15 cellular contexts compared by ENCODE assay signal in genomic region chr19:43768273-43769050, GRCh38. TPM values are rescaled to one million over a fixed set of nuclear protein-coding genes. Genes with fewer than 3 reads are reported as not detected.
DNase-seq lines count a peak whose midpoint lies in the region; ATAC-seq and TF ChIP-seq lines count a peak whose summit lies in the region.
"Had no signal": no experiment of that assay in that cellular context is flagged by ENCODE, and none has a peak within 500 bp of the region (broad histone marks: within the 10 kb centered on the region; RNA-seq: fewer than 3 reads in every experiment).

No MANE protein-coding gene starts in this region.

- POLR2A ChIA-PET in OCI-LY7 (lab: Charles Lee) = interaction anchor here (1.1 to 6.7 kb wide), 2 partner anchors 8 to 10 kb away, joined by 3 to 49 read pairs; partner anchors contain the start of gene KCNN4

- peaks cover 54% of the 10 kb centered on the region for H3K4me1 ChIP-seq in OCI-LY7 (ENCODE audit: insufficient read depth, low read length, poor library complexity, severe bottlenecking)
- peaks cover 0 to 9% (median 0%) of the 10 kb centered on the region in 4 donors for H3K4me1 ChIP-seq in sigmoid colon
- H3K4me1 ChIP-seq: parathyroid adenoma had no signal

- no peak for TF ChIP-seq CTCF in OCI-LY7 (conservative IDR thresholded peaks at IDR 0.05; ENCODE audit: low read length)
- TF ChIP-seq CTCF in sigmoid colon (IDR thresholded peaks at IDR 0.05) = no peak
- no peak for TF ChIP-seq CTCF in osteocyte (IDR thresholded peaks at IDR 0.05)

- H3K79me2 ChIP-seq in OCI-LY7 (ENCODE audit: insufficient read depth, low read depth, low read length) = no peaks in the 10 kb centered on the region
- H3K79me2 ChIP-seq: parathyroid adenoma had no signal

- H3K9me3 ChIP-seq in OCI-LY7 (ENCODE audit: low read length) = no peaks in the 10 kb centered on the region
- no peaks in the 10 kb centered on the region for H3K9me3 ChIP-seq in sigmoid colon

- H3K4me1 Mint-ChIP-seq in activated CD4-positive, alpha-beta T cell treated with anti-CD3 and anti-CD28 coated beads, Interleukin-2, amount 10 ng/mL, durations not matched to agents 24 days and 14 days = peaks cover 70% of the 10 kb centered on the region
- peaks cover 30% of the 10 kb centered on the region for H3K4me1 Mint-ChIP-seq in osteocyte (ENCODE audit: unreplicated experiment)

- 18 to 67% methylated on average over 15 of the region's 15 CpGs for WGBS in sigmoid colon, 2 donors

- H2AFZ ChIP-seq in OCI-LY7 (ENCODE audit: low read length) = no peak overlapping the region
- H2AFZ ChIP-seq: parathyroid adenoma had no signal

- no peak for DNase-seq in activated CD4-positive, alpha-beta T cell treated with anti-CD3 and anti-CD28 coated beads, Interleukin-2, amount 10 ng/mL, durations not matched to agents 24 days and 14 days
- DNase-seq in activated CD4-positive, alpha-beta T cell treated with anti-CD3 and anti-CD28 coated beads, Interleukin-2, amount 50 U/mL, for 1 hour = no peak
- no peak for DNase-seq in OCI-LY7 (ENCODE audit: low spot score)
- DNase-seq in fibroblast of peridontal ligament (ENCODE audit: extremely low read depth) = peak; percentile 56
- DNase-seq in sigmoid colon = peak; percentile 69
- DNase-seq in osteocyte (ENCODE audit: extremely low spot score, unreplicated experiment) = no peak
- no peak for DNase-seq in HuH-7.5 (ENCODE audit: low spot score)
- DNase-seq: dorsolateral prefrontal cortex; NCI-H446; SHP77 treated with DMSO at 0.1 percent for 48 hours; stimulated activated CD4-positive, alpha-beta T cell treated with anti-CD3 and anti-CD28 coated beads, Interleukin-4, amount 100 ng/mL, for 1 hour had no signal

- H3K4me2 ChIP-seq in OCI-LY7 (ENCODE audit: low read length) = no peak overlapping the region
- H3K4me2 ChIP-seq: KMS-11 had no signal

- peak overlapping the region; percentile 96 for H3K27ac ChIP-seq in OCI-LY7 (ENCODE audit: low read depth, low read length, poor library complexity, severe bottlenecking)
- no peak overlapping the region for H3K27ac ChIP-seq in sigmoid colon
- H3K27ac ChIP-seq: dorsolateral prefrontal cortex, KMS-11, parathyroid adenoma had no signal

- H3K36me3 ChIP-seq in OCI-LY7 (ENCODE audit: insufficient read depth, low read length) (peaks cover 87% of the 10 kb centered on the region), sigmoid colon (no peaks in the 10 kb centered on the region)

- no peaks in the 10 kb centered on the region for H3K27me3 Mint-ChIP-seq in activated CD4-positive, alpha-beta T cell treated with anti-CD3 and anti-CD28 coated beads, Interleukin-2, amount 10 ng/mL, durations not matched to agents 24 days and 14 days
- H3K27me3 Mint-ChIP-seq in osteocyte (ENCODE audit: unreplicated experiment) = no peaks in the 10 kb centered on the region

- H3K27me3 ChIP-seq in sigmoid colon = peaks cover 0 to 6% (median 0%) of the 10 kb centered on the region in 3 donors
- H3K27me3 ChIP-seq: dorsolateral prefrontal cortex had no signal

- TF ChIP-seq EP300 in sigmoid colon (IDR thresholded peaks at IDR 0.05) = no peak

- H3K36me3 Mint-ChIP-seq in activated CD4-positive, alpha-beta T cell treated with anti-CD3 and anti-CD28 coated beads, Interleukin-2, amount 10 ng/mL, durations not matched to agents 24 days and 14 days (ENCODE audit: low read depth) = peaks cover 92% of the 10 kb centered on the region
- no peaks in the 10 kb centered on the region for H3K36me3 Mint-ChIP-seq in osteocyte (ENCODE audit: unreplicated experiment)

- no TSS peak for BruUV-seq in OCI-LY7 (replicated peaks; lab: Mats Ljungman, UMichigan)

- CTCF ChIA-PET in OCI-LY7 (lab: Charles Lee; ENCODE audit: unreplicated experiment) = interaction anchor here (0.7 kb wide), 1 partner anchor 8 kb away, joined by 3 read pairs; no protein-coding TSS in a partner anchor

- H3K4me3 ChIP-seq in OCI-LY7 (ENCODE audit: low read depth, low read length, poor library complexity, severe bottlenecking) (no peak overlapping the region), sigmoid colon (no peak overlapping the region)
- H3K4me3 ChIP-seq: dorsolateral prefrontal cortex had no signal

- no peak for ATAC-seq in GM18520 (IDR thresholded peaks at IDR 0.05; ENCODE audit: unreplicated experiment)

- H3K4me3 Mint-ChIP-seq in activated CD4-positive, alpha-beta T cell treated with anti-CD3 and anti-CD28 coated beads, Interleukin-2, amount 10 ng/mL, durations not matched to agents 24 days and 14 days = no peak overlapping the region
- H3K4me3 Mint-ChIP-seq in osteocyte (ENCODE audit: unreplicated experiment) = no peak overlapping the region

- H3K9me2 ChIP-seq in OCI-LY7 (ENCODE audit: insufficient read depth, low read length) = no peaks in the 10 kb centered on the region

- H3K27ac Mint-ChIP-seq in activated CD4-positive, alpha-beta T cell treated with anti-CD3 and anti-CD28 coated beads, Interleukin-2, amount 10 ng/mL, durations not matched to agents 24 days and 14 days = peak overlapping the region; percentile 60
- H3K27ac Mint-ChIP-seq in osteocyte (ENCODE audit: unreplicated experiment) = no peak overlapping the region

- no peaks in the 10 kb centered on the region for H3K9me3 Mint-ChIP-seq in activated CD4-positive, alpha-beta T cell treated with anti-CD3 and anti-CD28 coated beads, Interleukin-2, amount 10 ng/mL, durations not matched to agents 24 days and 14 days
- H3K9me3 Mint-ChIP-seq in osteocyte (ENCODE audit: unreplicated experiment) = no peaks in the 10 kb centered on the region

- intact Hi-C loops in activated CD4-positive, alpha-beta T cell treated with anti-CD3 and anti-CD28 coated beads, Interleukin-2, amount 10 ng/mL, durations not matched to agents 24 days and 14 days (cut with micrococcal nuclease) = loop anchor here (5.0 to 10.0 kb wide), 3 partner anchors 236 to 1309 kb away; partner anchors contain the start of genes GEMIN7, ZNF296 and ZNF575
- intact Hi-C loops in OCI-LY7 (cut with micrococcal nuclease; ENCODE audit: unreplicated experiment) (no loop called here), sigmoid colon (cut with DNase I) (no loop called here)

- TF ChIP-seq POLR2A in sigmoid colon (IDR thresholded peaks at IDR 0.05) = no peak

- no peaks in the 10 kb centered on the region for H4K20me1 ChIP-seq in OCI-LY7 (ENCODE audit: insufficient read depth, low read length)

RNA-seq across cellular contexts. Expression of gene KCNN4, which starts 12.3 kb away (rescaled TPM):
- 165 and 172 TPM in 2 replicates for total RNA-seq in activated CD4-positive, alpha-beta T cell treated with anti-CD3 and anti-CD28 coated beads, Interleukin-2, amount 10 ng/mL, durations not matched to agents 24 days and 14 days
- total RNA-seq in OCI-LY7 (2014; rRNA removed; shearing (Covaris generic)) = 31.3 and 39.7 TPM in 2 replicates
- total RNA-seq in OCI-LY7 (2022) (39.3 and 40.0 TPM in 2 replicates), sigmoid colon (1 to 10 TPM in 3 of 4 donors, under 1 TPM in 1; 0.71 to 3.3 (median 1.9) TPM), osteocyte (0.64 and 1.5 TPM in 2 replicates)
- polyA plus RNA-seq in sigmoid colon = 10 to 100 TPM in 1 of 3 donors, 1 to 10 TPM in 2; 3.7 to 48.7 (median 6.0) TPM

RNA-seq across cellular contexts. Expression of gene SMG9, which starts 13.7 kb away (rescaled TPM):
- total RNA-seq in activated CD4-positive, alpha-beta T cell treated with anti-CD3 and anti-CD28 coated beads, Interleukin-2, amount 10 ng/mL, durations not matched to agents 24 days and 14 days = 83.9 and 86.6 TPM in 2 replicates
- 49.1 and 65.6 TPM in 2 replicates for total RNA-seq in OCI-LY7 (2014; rRNA removed; shearing (Covaris generic))
- total RNA-seq in OCI-LY7 (2022) = 75.5 and 83.1 TPM in 2 replicates
- total RNA-seq in sigmoid colon = 10 to 100 TPM in 3 of 4 donors, 1 to 10 TPM in 1; 5.6 to 25.2 (median 13.8) TPM
- 10 to 100 TPM in 1 of 3 donors, 1 to 10 TPM in 2; 6.2 to 36.5 (median 8.4) TPM for polyA plus RNA-seq in sigmoid colon
- total RNA-seq in osteocyte = 64.9 and 71.0 TPM in 2 replicates

RNA-seq across cellular contexts. Expression of gene LYPD5, which starts 33.8 kb away (rescaled TPM):
- total RNA-seq in activated CD4-positive, alpha-beta T cell treated with anti-CD3 and anti-CD28 coated beads, Interleukin-2, amount 10 ng/mL, durations not matched to agents 24 days and 14 days = 0.26 and 0.42 TPM in 2 replicates
- not detected in 2 replicates for total RNA-seq in OCI-LY7 (2014; rRNA removed; shearing (Covaris generic))
- not detected in 2 replicates for total RNA-seq in OCI-LY7 (2022)
- 1 to 10 TPM in 3 of 4 donors, under 1 TPM in 1; 0.83 to 6.8 (median 1.5) TPM for total RNA-seq in sigmoid colon
- 10 to 100 TPM in 1 of 3 donors, 1 to 10 TPM in 1, under 1 TPM in 1; 0.60 to 10.6 (median 2.1) TPM for polyA plus RNA-seq in sigmoid colon
- not detected in 2 replicates for total RNA-seq in osteocyte

RNA-seq across cellular contexts. Expression of gene IRGC, which starts 52.6 kb away (rescaled TPM):
- total RNA-seq in activated CD4-positive, alpha-beta T cell treated with anti-CD3 and anti-CD28 coated beads, Interleukin-2, amount 10 ng/mL, durations not matched to agents 24 days and 14 days = not detected in 2 replicates
- total RNA-seq in OCI-LY7 (2014; rRNA removed; shearing (Covaris generic)) = not detected in 2 replicates
- total RNA-seq in OCI-LY7 (2022) = not detected in 2 replicates
- total RNA-seq in sigmoid colon = not detected
- not detected for polyA plus RNA-seq in sigmoid colon
- not detected in 2 replicates for total RNA-seq in osteocyte
- total RNA-seq: dorsolateral prefrontal cortex had no signal
- polyA plus RNA-seq: adipose tissue had no signal

RNA-seq across cellular contexts. Expression of gene ZNF283, which starts 58.7 kb away (rescaled TPM):
- 4.0 and 5.7 TPM in 2 replicates for total RNA-seq in activated CD4-positive, alpha-beta T cell treated with anti-CD3 and anti-CD28 coated beads, Interleukin-2, amount 10 ng/mL, durations not matched to agents 24 days and 14 days
- 4.3 and 4.8 TPM in 2 replicates for total RNA-seq in OCI-LY7 (2014; rRNA removed; shearing (Covaris generic))
- total RNA-seq in OCI-LY7 (2022) = 1.9 and 2.8 TPM in 2 replicates
- 10 to 100 TPM; 10.7 to 14.9 (median 12.4) TPM for total RNA-seq in sigmoid colon
- polyA plus RNA-seq in sigmoid colon = 1 to 10 TPM; 1.2 to 3.2 (median 2.1) TPM
- total RNA-seq in osteocyte = 9.8 and 11.5 TPM in 2 replicates

Comparison
In these comparisons a context has a peak if more than half of its experiments do, and no peak if none do; other contexts are left out.
1. DNase-seq: peak in fibroblast of peridontal ligament (single experiment) and sigmoid colon (single experiment); none in activated CD4-positive, alpha-beta T cell treated with anti-CD3 and anti-CD28 coated beads, Interleukin-2, amount 10 ng/mL, durations not matched to agents 24 days and 14 days (single experiment), activated CD4-positive, alpha-beta T cell treated with anti-CD3 and anti-CD28 coated beads, Interleukin-2, amount 50 U/mL, for 1 hour (single experiment), OCI-LY7 (single experiment), osteocyte (single experiment) and HuH-7.5 (single experiment).
2. RNA of gene KCNN4, which starts 12.3 kb away (total RNA-seq): 165 to 172 TPM in activated CD4-positive, alpha-beta T cell treated with anti-CD3 and anti-CD28 coated beads, Interleukin-2, amount 10 ng/mL, durations not matched to agents 24 days and 14 days and 31.3 to 40.0 TPM in OCI-LY7; 0.71 to 3.3 TPM in sigmoid colon and 0.64 to 1.5 TPM in osteocyte; every median in the first group is over 4 times any median in the second.